In the genomic region with DNA sequence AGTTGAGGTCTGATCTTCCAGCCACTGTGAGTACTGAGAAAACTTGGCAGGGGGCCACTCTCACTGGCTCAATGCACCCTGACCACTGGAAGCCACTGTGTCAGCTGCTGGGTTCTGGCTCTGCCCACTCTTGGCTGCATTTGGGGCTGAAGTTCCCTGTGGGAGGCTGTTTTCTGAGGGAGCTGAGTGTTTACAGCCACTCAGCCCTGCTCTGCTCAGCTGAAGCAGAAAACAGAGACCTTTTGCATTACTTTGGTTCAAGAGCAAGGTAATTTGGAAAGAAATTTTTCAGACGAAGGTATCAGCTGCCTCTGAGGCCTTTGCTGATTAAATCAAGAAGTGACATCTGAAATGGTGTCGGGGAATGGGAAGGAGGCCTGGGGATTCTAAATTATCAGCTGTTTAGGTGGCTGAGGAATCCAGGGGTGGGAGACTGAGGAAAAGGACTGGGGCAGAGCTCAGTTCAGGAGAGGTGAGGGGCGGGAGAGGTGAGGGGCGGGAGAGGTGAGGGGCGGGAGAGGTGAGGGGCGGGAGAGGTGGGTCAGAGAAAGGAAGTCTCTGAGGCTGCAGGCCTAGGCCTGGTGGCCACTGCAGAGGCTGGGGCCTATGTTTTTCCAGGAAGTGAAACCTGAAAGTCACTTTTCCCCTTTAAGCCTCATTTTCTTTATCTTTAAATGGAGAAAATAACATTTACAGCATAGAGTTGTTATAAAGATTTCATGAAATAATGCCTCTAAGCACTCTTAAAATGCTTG, we compare ENCODE assay signal across 11 cellular contexts. TPM values are rescaled to one million over a fixed set of nuclear protein-coding genes. Genes with fewer than 3 reads are reported as not detected.
A peak's percentile ranks its signal among the peaks of the same experiment; 100 is the strongest.
DNase-seq lines count a peak whose midpoint lies in the region; ATAC-seq and TF ChIP-seq lines count a peak whose summit lies in the region.
"Had no signal": no experiment of that assay in that cellular context is flagged by ENCODE, and none has a peak within 500 bp of the region (broad histone marks: within the 10 kb centered on the region; RNA-seq: fewer than 3 reads in every experiment).

A gene with protein sequence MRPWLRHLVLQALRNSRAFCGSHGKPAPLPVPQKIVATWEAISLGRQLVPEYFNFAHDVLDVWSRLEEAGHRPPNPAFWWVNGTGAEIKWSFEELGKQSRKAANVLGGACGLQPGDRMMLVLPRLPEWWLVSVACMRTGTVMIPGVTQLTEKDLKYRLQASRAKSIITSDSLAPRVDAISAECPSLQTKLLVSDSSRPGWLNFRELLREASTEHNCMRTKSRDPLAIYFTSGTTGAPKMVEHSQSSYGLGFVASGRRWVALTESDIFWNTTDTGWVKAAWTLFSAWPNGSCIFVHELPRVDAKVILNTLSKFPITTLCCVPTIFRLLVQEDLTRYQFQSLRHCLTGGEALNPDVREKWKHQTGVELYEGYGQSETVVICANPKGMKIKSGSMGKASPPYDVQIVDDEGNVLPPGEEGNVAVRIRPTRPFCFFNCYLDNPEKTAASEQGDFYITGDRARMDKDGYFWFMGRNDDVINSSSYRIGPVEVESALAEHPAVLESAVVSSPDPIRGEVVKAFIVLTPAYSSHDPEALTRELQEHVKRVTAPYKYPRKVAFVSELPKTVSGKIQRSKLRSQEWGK (plus strand): TSS at position 137 of the 755 bp plus-strand sequence. CDS start 1,951 bp downstream, outside the sequence.

- TF ChIP-seq CTCF in CD14-positive monocyte (IDR thresholded peaks at IDR 0.05) (no peak), mesothelial cell of epicardium (IDR thresholded peaks at IDR 0.05; ENCODE audit: unreplicated experiment) (no peak), Caco-2 (IDR thresholded peaks at IDR 0.05; ENCODE audit: insufficient read depth in 1 of 2, low read depth in 1 of 2, low read length in 1 of 2, severe bottlenecking in 1 of 2, unreplicated experiment in 1 of 2) (no peak), smooth muscle cell (IDR thresholded peaks at IDR 0.05; ENCODE audit: borderline replicate concordance, insufficient read depth, poor library complexity, severe bottlenecking) (no peak)

- POLR2A ChIA-PET in Caco-2 (lab: Charles Lee) = no interaction called here

- no peak within 1 kb of the TSS for H2AFZ ChIP-seq in smooth muscle cell (ENCODE audit: low read depth)

- DNase-seq in CD14-positive monocyte (ENCODE audit: low spot score) (peak; percentile 53), adipocyte (ENCODE audit: low read depth) (no peak), mesothelial cell of epicardium (ENCODE audit: low spot score in 2 of 2, unreplicated experiment in 2 of 2) (no peak), NCI-H2171 treated with DMSO at 0.1 percent for 48 hours (lab: John Stamatoyannopoulos, UW) (no peak), Caco-2 (no peak), smooth muscle cell (lab: John Stamatoyannopoulos, UW; ENCODE audit: unreplicated experiment) (no peak)
- no peak for DNase-seq in activated effector memory CD4-positive, alpha-beta T cell treated with Interleukin-2 at 50 U/mL for 16 hours

- intact Hi-C loops in CD14-positive monocyte (cut with micrococcal nuclease) (no loop called here), Caco-2 (cut with micrococcal nuclease; ENCODE audit: unreplicated experiment) (no loop called here)

- H3K27ac Mint-ChIP-seq in CD14-positive monocyte = peak within 1 kb of the TSS; percentile 90 to 98 (median 94)
- H3K27ac Mint-ChIP-seq in mesothelial cell of epicardium = peak within 1 kb of the TSS; percentile 76
- H3K27ac Mint-ChIP-seq in Caco-2 (ENCODE audit: unreplicated experiment) = no peak within 1 kb of the TSS
- H3K27ac Mint-ChIP-seq: CD4-positive, CD25-positive, alpha-beta regulatory T cell had no signal

- H3K4me2 ChIP-seq in smooth muscle cell = no peak within 1 kb of the TSS

- 54% methylated on average over 5 of the region's 6 CpGs for WGBS in smooth muscle cell (ENCODE audit: low lambda C conversion rate)

- no TSS peak for BruUV-seq in Caco-2 (replicated peaks; lab: Mats Ljungman, UMichigan)

- peak; percentile 51 for ATAC-seq in HG02885 (IDR thresholded peaks at IDR 0.05; ENCODE audit: poor library complexity, unreplicated experiment)

- H3F3A ChIP-seq in smooth muscle cell (ENCODE audit: low read depth) = no peaks in the 10 kb centered on the region

- H3K27me3 ChIP-seq in adipocyte (replicated peaks; ENCODE audit: control insufficient read depth, insufficient read depth, low read length) (no peaks in the 10 kb centered on the region), Caco-2 (replicated peaks; ENCODE audit: control insufficient read depth, insufficient read depth, low read length) (no peaks in the 10 kb centered on the region), smooth muscle cell (ENCODE audit: low read depth) (no peaks in the 10 kb centered on the region)
- H3K27me3 ChIP-seq: uterus had no signal

- no peak within 1 kb of the TSS for H3K27ac ChIP-seq in smooth muscle cell (ENCODE audit: low read depth)
- H3K27ac ChIP-seq: uterus had no signal

- H3K4me3 Mint-ChIP-seq in CD14-positive monocyte (peak within 1 kb of the TSS in 1 of 2 donors; percentile 51), mesothelial cell of epicardium (no peak within 1 kb of the TSS), Caco-2 (ENCODE audit: unreplicated experiment) (no peak within 1 kb of the TSS)
- H3K4me3 Mint-ChIP-seq: CD4-positive, CD25-positive, alpha-beta regulatory T cell had no signal

- H3K9ac ChIP-seq in adipocyte (ENCODE audit: low read length) = peak within 1 kb of the TSS; percentile 83
- no peak within 1 kb of the TSS for H3K9ac ChIP-seq in smooth muscle cell (ENCODE audit: low read depth)

- no peaks in the 10 kb centered on the region for H3K79me2 ChIP-seq in smooth muscle cell (ENCODE audit: low read depth)

- H3K4me1 ChIP-seq in adipocyte (ENCODE audit: control insufficient read depth, insufficient read depth, low read length) (peaks cover 12% of the 10 kb centered on the region), Caco-2 (no peaks in the 10 kb centered on the region), smooth muscle cell (ENCODE audit: low read depth) (no peaks in the 10 kb centered on the region)
- H3K4me1 ChIP-seq: uterus had no signal

- no peaks in the 10 kb centered on the region for H4K20me1 ChIP-seq in smooth muscle cell (ENCODE audit: low read depth)

- H3K9me3 Mint-ChIP-seq in CD14-positive monocyte (peaks cover 0 to 3% (median 0%) of the 10 kb centered on the region in 7 donors), mesothelial cell of epicardium (peaks cover 4% of the 10 kb centered on the region), Caco-2 (ENCODE audit: unreplicated experiment) (no peaks in the 10 kb centered on the region)
- H3K9me3 Mint-ChIP-seq: CD4-positive, CD25-positive, alpha-beta regulatory T cell had no signal

- H3K27me3 Mint-ChIP-seq in CD14-positive monocyte (ENCODE audit: low read depth in 3 of 3) (peaks cover 6 to 10% (median 7%) of the 10 kb centered on the region in 3 donors), mesothelial cell of epicardium (ENCODE audit: low read depth) (no peaks in the 10 kb centered on the region), Caco-2 (ENCODE audit: insufficient read depth, unreplicated experiment) (peaks cover 8% of the 10 kb centered on the region)

- H3K36me3 ChIP-seq in adipocyte (ENCODE audit: control insufficient read depth, insufficient read depth, low read length, severe bottlenecking) = no peaks in the 10 kb centered on the region
- no peaks in the 10 kb centered on the region for H3K36me3 ChIP-seq in Caco-2 (ENCODE audit: control insufficient read depth, insufficient read depth, low read length)
- H3K36me3 ChIP-seq in smooth muscle cell (ENCODE audit: low read depth) = no peaks in the 10 kb centered on the region
- H3K36me3 ChIP-seq: uterus had no signal

- H3K9me3 ChIP-seq in adipocyte (ENCODE audit: control insufficient read depth, low read length) (no peaks in the 10 kb centered on the region), Caco-2 (no peaks in the 10 kb centered on the region), smooth muscle cell (replicated peaks; ENCODE audit: low read depth) (no peaks in the 10 kb centered on the region)
- H3K9me3 ChIP-seq: uterus had no signal

- H3K4me3 ChIP-seq in adipocyte (ENCODE audit: low read length) (peak within 1 kb of the TSS; percentile 63), Caco-2 (ENCODE audit: low read depth, low read length) (no peak within 1 kb of the TSS), smooth muscle cell (no peak within 1 kb of the TSS)
- H3K4me3 ChIP-seq: lung, uterus had no signal

- CTCF ChIA-PET in Caco-2 (lab: Charles Lee) = no interaction called here

- H3K36me3 Mint-ChIP-seq in CD14-positive monocyte = peaks cover 0 to 3% of the 10 kb centered on the region in 2 donors
- no peaks in the 10 kb centered on the region for H3K36me3 Mint-ChIP-seq in mesothelial cell of epicardium
- no peaks in the 10 kb centered on the region for H3K36me3 Mint-ChIP-seq in Caco-2 (ENCODE audit: insufficient read depth, unreplicated experiment)
- H3K36me3 Mint-ChIP-seq: CD4-positive, CD25-positive, alpha-beta regulatory T cell had no signal

- H3K4me1 Mint-ChIP-seq in CD14-positive monocyte = peaks cover 17% of the 10 kb centered on the region
- no peaks in the 10 kb centered on the region for H3K4me1 Mint-ChIP-seq in mesothelial cell of epicardium
- no peaks in the 10 kb centered on the region for H3K4me1 Mint-ChIP-seq in Caco-2 (ENCODE audit: low read depth, unreplicated experiment)
- H3K4me1 Mint-ChIP-seq: CD4-positive, CD25-positive, alpha-beta regulatory T cell had no signal

RNA-seq across cellular contexts. Expression of the gene that starts here (rescaled TPM):
- polyA plus RNA-seq in CD14-positive monocyte (under 1 TPM; 0.24 to 0.33 TPM), smooth muscle cell (not detected in 2 replicates)
- total RNA-seq in mesothelial cell of epicardium (not detected in 3 replicates), Caco-2 (2022) (not detected in 2 replicates), smooth muscle cell (not detected in 2 replicates)
- total RNA-seq: CD4-positive, CD25-positive, alpha-beta regulatory T cell had no signal
- polyA plus RNA-seq: CD4-positive, CD25-positive, alpha-beta regulatory T cell had no signal

Comparison
In these comparisons a context has a peak if more than half of its experiments do, and no peak if none do; other contexts are left out.
1. Peak in DNase-seq in CD14-positive monocyte; RNA of the gene not detected or under 1 TPM.